In the genomic region with DNA sequence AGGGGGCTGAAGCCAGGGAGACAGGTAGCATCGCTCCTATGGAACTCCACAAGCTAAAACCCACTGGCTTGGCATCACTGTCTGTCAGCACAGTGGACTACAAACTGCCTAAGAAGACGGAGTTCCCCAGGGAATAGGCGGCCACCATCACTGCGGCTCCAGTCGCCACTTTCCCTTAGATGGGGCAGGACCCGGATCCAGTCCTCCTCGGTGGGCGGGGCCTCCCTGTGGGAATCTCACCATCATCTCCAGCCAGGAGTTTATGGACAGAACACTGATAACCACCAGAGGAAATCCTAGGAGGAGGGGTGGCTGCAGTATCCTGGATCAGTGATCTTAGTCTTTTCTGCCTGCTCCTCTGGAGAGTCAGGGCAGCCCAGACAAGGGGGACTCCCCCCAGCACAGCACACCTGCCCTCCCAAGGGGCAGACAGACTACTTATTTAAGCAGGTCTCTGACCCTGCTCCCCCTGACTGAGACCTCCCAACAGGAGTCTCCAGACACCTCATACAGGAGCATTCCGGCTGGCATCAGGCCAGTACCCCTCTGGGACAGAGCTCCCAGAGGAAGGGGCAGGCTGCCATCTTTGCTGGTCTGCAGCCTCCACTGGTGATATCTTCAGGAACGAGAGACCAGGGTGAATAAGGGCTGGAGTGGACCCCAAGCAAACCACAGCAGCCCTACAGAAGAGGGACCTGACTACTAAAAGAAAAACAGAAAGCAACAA, we compare ENCODE assay signal across 15 cellular contexts.
DNase-seq lines count a peak whose midpoint lies in the region; ATAC-seq and TF ChIP-seq lines count a peak whose summit lies in the region.
"Had no signal": no experiment of that assay in that cellular context is flagged by ENCODE, and none has a peak within 500 bp of the region (broad histone marks: within the 10 kb centered on the region; RNA-seq: fewer than 3 reads in every experiment).

No MANE protein-coding gene starts in this region.

- H3K4me1 ChIP-seq in left ventricle myocardium inferior (peaks cover 17% of the 10 kb centered on the region), IMR-90 (ENCODE audit: control insufficient read depth, insufficient read depth, low read length) (peaks cover 12% of the 10 kb centered on the region), mesenchymal stem cell (ENCODE audit: control insufficient read depth, insufficient read depth, low read depth, low read length) (no peaks in the 10 kb centered on the region), aorta (ENCODE audit: control insufficient read depth in 1 of 2, insufficient read depth in 2 of 2, low read length in 2 of 2) (no peaks in the 10 kb centered on the region), testis (no peaks in the 10 kb centered on the region)
- no peaks in the 10 kb centered on the region for H3K4me1 ChIP-seq in effector memory CD4-positive, alpha-beta T cell (ENCODE audit: control insufficient read depth, insufficient read depth, low read length, poor library complexity, severe bottlenecking)
- H3K4me1 ChIP-seq: HAP-1 had no signal

- H2AFZ ChIP-seq in IMR-90 (replicated peaks; ENCODE audit: low read length, poor library complexity) (no peak overlapping the region), mesenchymal stem cell (ENCODE audit: low read depth, low read length) (no peak overlapping the region)
- H2AFZ ChIP-seq: GM23248 had no signal

- H3K36me3 ChIP-seq in left ventricle myocardium inferior (no peaks in the 10 kb centered on the region), IMR-90 (ENCODE audit: control insufficient read depth, insufficient read depth, low read length) (no peaks in the 10 kb centered on the region), mesenchymal stem cell (ENCODE audit: control insufficient read depth in 1 of 2, insufficient read depth in 2 of 2, low read depth in 1 of 2, low read length in 2 of 2) (no peaks in the 10 kb centered on the region), aorta (ENCODE audit: control insufficient read depth in 1 of 2, insufficient read depth in 2 of 2, low read length in 1 of 2) (no peaks in the 10 kb centered on the region), testis (ENCODE audit: low read depth, missing control alignments) (no peaks in the 10 kb centered on the region)
- no peaks in the 10 kb centered on the region for H3K36me3 ChIP-seq in effector memory CD4-positive, alpha-beta T cell (ENCODE audit: control insufficient read depth, insufficient read depth, low read length)
- H3K36me3 ChIP-seq: HAP-1 had no signal

- H3K27ac ChIP-seq in left ventricle myocardium inferior (replicated peaks) (no peak overlapping the region), IMR-90 (ENCODE audit: insufficient read depth, low read length) (no peak overlapping the region), mesenchymal stem cell (ENCODE audit: low read length, poor library complexity, severe bottlenecking) (no peak overlapping the region), aorta (ENCODE audit: low read depth in 1 of 2, low read length in 2 of 2) (no peak overlapping the region), testis (no peak overlapping the region)
- H3K27ac ChIP-seq in effector memory CD4-positive, alpha-beta T cell (ENCODE audit: insufficient read depth, low read length, poor library complexity, severe bottlenecking): no peak overlapping the region
- H3K27ac ChIP-seq: GM23248 had no signal

- H3K27me3 ChIP-seq in left ventricle myocardium inferior (ENCODE audit: low read depth) (no peaks in the 10 kb centered on the region), IMR-90 (ENCODE audit: control insufficient read depth, insufficient read depth, low read length) (no peaks in the 10 kb centered on the region), mesenchymal stem cell (ENCODE audit: control insufficient read depth in 1 of 2, insufficient read depth in 1 of 2, low read length in 2 of 2) (no peaks in the 10 kb centered on the region), aorta (ENCODE audit: control insufficient read depth in 1 of 2, insufficient read depth in 2 of 2, low read length in 1 of 2) (no peaks in the 10 kb centered on the region), testis (no peaks in the 10 kb centered on the region)
- H3K27me3 ChIP-seq in effector memory CD4-positive, alpha-beta T cell (replicated peaks; ENCODE audit: control insufficient read depth, insufficient read depth, low read length, poor library complexity, severe bottlenecking): no peaks in the 10 kb centered on the region

- peaks cover 3% of the 10 kb centered on the region; the same call in 1 of the 2 replicates for H3K9me1 ChIP-seq in IMR-90 (ENCODE audit: insufficient read depth, low read length)

- H4K91ac ChIP-seq in IMR-90 (ENCODE audit: insufficient read depth, low read depth, low read length): 0 out of 2 replicates have a peak overlapping the region, but pooled peaks have one; percentile 19
- H4K91ac ChIP-seq in mesenchymal stem cell (ENCODE audit: low read length): no peak overlapping the region

- H2BK12ac ChIP-seq in mesenchymal stem cell (ENCODE audit: low read length in 2 of 2): no peak overlapping the region

- TF ChIP-seq CTCF in left ventricle myocardium inferior (IDR thresholded peaks at IDR 0.05; ENCODE audit: borderline replicate concordance) (no peak), IMR-90 (conservative IDR thresholded peaks at IDR 0.05; ENCODE audit: low read depth, low read length) (no peak), testis (IDR thresholded peaks at IDR 0.05) (no peak)

- H3K18ac ChIP-seq in IMR-90 (ENCODE audit: low read depth, low read length) (no peak overlapping the region; the same call in 1 of the 2 replicates), mesenchymal stem cell (ENCODE audit: low read depth in 1 of 2, low read length in 2 of 2) (peak overlapping the region; percentile 34 to 38)

- H3K56ac ChIP-seq in IMR-90 (ENCODE audit: extremely low read depth, insufficient read depth, low read length): no peak overlapping the region

- H2AK5ac ChIP-seq in IMR-90 (ENCODE audit: low read depth, low read length) (peak overlapping the region; percentile 35; the same call in 1 of the 2 replicates), mesenchymal stem cell (ENCODE audit: low read length, severe bottlenecking) (peak overlapping the region; percentile 47)

- H2BK5ac ChIP-seq in IMR-90 (ENCODE audit: low read depth, low read length, poor library complexity, severe bottlenecking) (no peak overlapping the region), mesenchymal stem cell (ENCODE audit: low read depth, low read length, poor library complexity, severe bottlenecking) (no peak overlapping the region)

- H3K4me3 ChIP-seq in left ventricle myocardium inferior (no peak overlapping the region), IMR-90 (ENCODE audit: insufficient read depth, low read depth, low read length) (no peak overlapping the region), mesenchymal stem cell (ENCODE audit: insufficient read depth in 1 of 2, low read depth in 1 of 2, low read length in 2 of 2) (no peak overlapping the region), aorta (ENCODE audit: low read length in 2 of 2) (no peak overlapping the region), testis (no peak overlapping the region)
- no peak overlapping the region for H3K4me3 ChIP-seq in effector memory CD4-positive, alpha-beta T cell (ENCODE audit: insufficient read depth, low read depth, low read length, poor library complexity, severe bottlenecking)
- H3K4me3 ChIP-seq: GM23248, HAP-1 had no signal

- POLR2A ChIA-PET in IMR-90 (lab: Charles Lee; ENCODE audit: unreplicated experiment): no interaction called here

- no peak overlapping the region; the same call in 1 of the 2 replicates for H4K5ac ChIP-seq in IMR-90 (ENCODE audit: low read depth, low read length)

- BruUV-seq in IMR-90 (replicated peaks; lab: Mats Ljungman, UMichigan): no TSS peak

- H4K8ac ChIP-seq in IMR-90 (ENCODE audit: low read depth in 2 of 2, low read length in 2 of 2) (no peak overlapping the region), mesenchymal stem cell (ENCODE audit: low read length) (no peak overlapping the region)

- TF ChIP-seq POLR2A in IMR-90 (IDR thresholded peaks at IDR 0.05; ENCODE audit: low read depth, low read length): no peak
- no peak for TF ChIP-seq POLR2A in testis (IDR thresholded peaks at IDR 0.05)

- H2BK15ac ChIP-seq in IMR-90 (ENCODE audit: low read depth, low read length) (0 out of 3 replicates have a peak overlapping the region, but pooled peaks have one; percentile 19), mesenchymal stem cell (ENCODE audit: low read depth, poor library complexity, severe bottlenecking) (no peak overlapping the region)

- no peaks in the 10 kb centered on the region for H4K20me1 ChIP-seq in IMR-90 (ENCODE audit: insufficient read depth, low read length)

- ATAC-seq in left cardiac atrium (no peak), IMR-90 (ENCODE audit: low read depth) (no peak), aorta (ENCODE audit: low FRiP score) (peak; percentile 7)

- intact Hi-C loops in left cardiac atrium (cut with DNase I): no loop called here
- intact Hi-C loops in left ventricle myocardium inferior (cut with micrococcal nuclease): no loop called here
- intact Hi-C loops in IMR-90 (cut with micrococcal nuclease): no loop called here
- intact Hi-C loops in aorta (cut with DNase I): no loop called here
- intact Hi-C loops in testis (cut with DNase I; ENCODE audit: low total_unique reads): no loop called here

- no peak overlapping the region for H3K9ac ChIP-seq in IMR-90 (ENCODE audit: low read depth, low read length)
- no peak overlapping the region for H3K9ac ChIP-seq in mesenchymal stem cell (ENCODE audit: low read length)
- H3K9ac ChIP-seq: GM23248 had no signal

- no peak overlapping the region for H3K14ac ChIP-seq in IMR-90 (replicated peaks; ENCODE audit: low read depth, low read length)
- no peak overlapping the region for H3K14ac ChIP-seq in mesenchymal stem cell (ENCODE audit: low read length in 2 of 2)

- peak overlapping the region; percentile 16; the same call in 1 of the 2 replicates for H2BK120ac ChIP-seq in IMR-90 (ENCODE audit: low read depth, low read length)
- no peak overlapping the region for H2BK120ac ChIP-seq in mesenchymal stem cell (ENCODE audit: low read depth, low read length)

- H3K9me3 ChIP-seq in left ventricle myocardium inferior (replicated peaks): peaks cover 14% of the 10 kb centered on the region
- H3K9me3 ChIP-seq in IMR-90 (ENCODE audit: control insufficient read depth, insufficient read depth, low read length): no peaks in the 10 kb centered on the region; the same call in 1 of the 2 replicates
- no peaks in the 10 kb centered on the region for H3K9me3 ChIP-seq in mesenchymal stem cell (ENCODE audit: control insufficient read depth, low read length)
- H3K9me3 ChIP-seq in aorta (ENCODE audit: control insufficient read depth, low read length): no peaks in the 10 kb centered on the region
- no peaks in the 10 kb centered on the region for H3K9me3 ChIP-seq in effector memory CD4-positive, alpha-beta T cell (ENCODE audit: control insufficient read depth, low read length)
- no peaks in the 10 kb centered on the region for H3K9me3 ChIP-seq in testis
- H3K9me3 ChIP-seq: HAP-1 had no signal

- H3K79me1 ChIP-seq in IMR-90 (ENCODE audit: low read depth in 1 of 2, low read length in 2 of 2): no peaks in the 10 kb centered on the region
- H3K79me1 ChIP-seq in mesenchymal stem cell (replicated peaks; ENCODE audit: low read length, poor library complexity, severe bottlenecking): no peaks in the 10 kb centered on the region

- dilution Hi-C loops in IMR-90 (cut with HindIII; ENCODE audit: low sequenced_read_pairs, unreplicated experiment): no loop called here

- 100% methylated on average over 1 of the region's 10 CpGs; no CpG with 5 or more reads in 1 of the 2 experiments for WGBS in IMR-90 (ENCODE audit: extremely low coverage in 2 of 2, insufficient read length in 1 of 2), 2 experiments
- 92% methylated on average over 9 of the region's 10 CpGs for WGBS in mesenchymal stem cell
- WGBS in aorta, 2 donors: 90% methylated on average over 10 of the region's 10 CpGs
- WGBS in testis, 2 donors: 74 to 100% methylated on average over 2 to 10 of the region's 10 CpGs

- no peak overlapping the region for H2AK9ac ChIP-seq in IMR-90 (replicated peaks; ENCODE audit: low read depth, low read length, poor library complexity)

- no peak overlapping the region for H3K23ac ChIP-seq in IMR-90 (ENCODE audit: low read depth, low read length)
- H3K23ac ChIP-seq in mesenchymal stem cell (ENCODE audit: low read length in 2 of 2): no peak overlapping the region

- CTCF ChIA-PET in IMR-90 (lab: Yijun Ruan, JAX): no interaction called here

- H3K4ac ChIP-seq in IMR-90 (ENCODE audit: low read depth, low read length) (no peak overlapping the region; the same call in 1 of the 2 replicates), mesenchymal stem cell (ENCODE audit: low read depth in 1 of 2, low read length in 2 of 2) (no peak overlapping the region)

- peak overlapping the region; percentile 23 for H2BK20ac ChIP-seq in IMR-90 (ENCODE audit: low read depth, low read length)

- H3K4me2 ChIP-seq in IMR-90 (ENCODE audit: low read depth, low read length): no peak overlapping the region
- no peak overlapping the region for H3K4me2 ChIP-seq in mesenchymal stem cell (ENCODE audit: low read length, poor library complexity, severe bottlenecking)

- DNase-seq in left cardiac atrium: peak; percentile 26
- DNase-seq in left ventricle myocardium inferior: no peak
- DNase-seq in IMR-90: no peak
- no peak for DNase-seq in mesenchymal stem cell
- peak; percentile 29 to 56 for DNase-seq in aorta
- DNase-seq in effector memory CD4-positive, alpha-beta T cell: no peak
- no peak for DNase-seq in testis
- DNase-seq: C1 segment of cervical spinal cord; CD4-positive, CD25-positive, alpha-beta regulatory T cell; CD8-positive, alpha-beta memory T cell; COR-L47; DMS 273 treated with DMSO at 0.1 percent for 48 hours; DMS53; GM23248 had no signal

- in situ Hi-C loops in IMR-90 (cut with MboI; ENCODE audit: low sequenced_read_pairs): no loop called here

- no peak for TF ChIP-seq RAD21 in IMR-90 (IDR thresholded peaks at IDR 0.05; ENCODE audit: low read length)

Comparison
In these comparisons a context has a peak if more than half of its experiments do, and no peak if none do; other contexts are left out.
1. DNase-seq: peak in left cardiac atrium (single experiment) and aorta (2 of 2); none in left ventricle myocardium inferior (single experiment), IMR-90 (single experiment), mesenchymal stem cell (single experiment), effector memory CD4-positive, alpha-beta T cell (0 of 3) and testis (single experiment).